In the genomic region with DNA sequence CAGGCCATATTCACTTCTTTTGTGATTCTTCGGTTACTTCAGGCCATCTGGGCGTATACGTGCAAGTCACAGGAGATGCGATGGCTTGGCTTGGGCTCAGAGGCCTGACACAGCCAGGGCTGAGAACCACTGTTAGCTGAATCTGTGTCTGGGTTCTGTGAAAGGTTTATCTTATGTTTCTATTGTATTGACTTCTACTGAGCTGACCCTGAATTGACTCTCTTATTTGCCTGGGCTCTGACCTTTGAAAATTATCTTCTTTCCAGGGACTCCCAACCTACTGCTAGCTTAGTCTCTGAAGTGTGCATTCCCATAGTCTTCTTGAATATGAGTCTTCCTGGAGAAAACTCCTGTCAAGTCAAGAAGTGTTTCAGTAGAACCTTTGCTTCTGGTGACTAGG, we compare ENCODE assay signal across 16 cellular contexts.
"Had no signal": no experiment of that assay in that cellular context is flagged by ENCODE, and none has a peak within 500 bp of the region (broad histone marks: within the 10 kb centered on the region; RNA-seq: fewer than 3 reads in every experiment).

No MANE protein-coding gene starts in this region.

- H3K4me3 Mint-ChIP-seq: mesothelial cell of epicardium, natural killer cell, neural crest cell had no signal

- H3K9me3 ChIP-seq: colonic mucosa, heart left ventricle, right atrium auricular region, stomach, thoracic aorta, transverse colon had no signal

- H3K27ac ChIP-seq: colonic mucosa, heart left ventricle, right atrium auricular region, stomach, thoracic aorta, transverse colon had no signal

- DNase-seq: colonic mucosa; dermis blood vessel endothelial cell; heart left ventricle; hippocampal formation; natural killer cell; small intestine; stimulated activated CD4-positive, alpha-beta T cell treated with anti-CD3 and anti-CD28 coated beads, Interleukin-12 subunit alpha, Interleukin-12 subunit beta, amount 100 ng/mL, for 4 hours; stimulated activated naive CD4-positive, alpha-beta T cell; stomach; substantia nigra; transverse colon had no signal

- H3K9me3 Mint-ChIP-seq: mesothelial cell of epicardium, natural killer cell, neural crest cell had no signal

- H3K4me3 ChIP-seq: colonic mucosa, heart left ventricle, right atrium auricular region, stomach, thoracic aorta, transverse colon had no signal

- H3K4me1 ChIP-seq: colonic mucosa had no signal

- H3K27me3 ChIP-seq: colonic mucosa, heart left ventricle, right atrium auricular region, stomach, transverse colon had no signal

- ATAC-seq: heart left ventricle, left lobe of liver, natural killer cell had no signal

- H3K4me1 Mint-ChIP-seq: natural killer cell had no signal

- H3K36me3 ChIP-seq: colonic mucosa, heart left ventricle, right atrium auricular region, stomach, thoracic aorta, transverse colon had no signal

- H3K36me3 Mint-ChIP-seq: mesothelial cell of epicardium, natural killer cell had no signal

- H3K27ac Mint-ChIP-seq: natural killer cell had no signal
